9 cellular contexts compared by ENCODE assay signal in genomic region chr12:50402270-50403000, GRCh38.
DNase-seq lines count a peak whose midpoint lies in the region; ATAC-seq and TF ChIP-seq lines count a peak whose summit lies in the region.
"Had no signal": no experiment of that assay in that cellular context is flagged by ENCODE, and none has a peak within 500 bp of the region (broad histone marks: within the 10 kb centered on the region; RNA-seq: fewer than 3 reads in every experiment).

No MANE protein-coding gene starts in this region.

- in situ Hi-C loops in brain microvascular endothelial cell (cut with HindIII; ENCODE audit: low pct_ligation_motif_present, low sequenced_read_pairs), result no loop called here

- peak overlapping the region; percentile 97 for H3K4me3 ChIP-seq in HUES48 (ENCODE audit: low read depth, low read length)
- H3K4me3 ChIP-seq in brain microvascular endothelial cell (ENCODE audit: low read depth, low read length), result peak overlapping the region; percentile 78

- peak overlapping the region; percentile 96 for H3K27ac ChIP-seq in 22Rv1
- peak overlapping the region; percentile 97 for H3K27ac ChIP-seq in HUES48 (ENCODE audit: low read depth, low read length)
- H3K27ac ChIP-seq in brain microvascular endothelial cell, result peak overlapping the region; percentile 74

- peaks cover 12% of the 10 kb centered on the region for H3K4me1 ChIP-seq in HUES48 (ENCODE audit: control insufficient read depth, insufficient read depth, low read length)

- H3K36me3 ChIP-seq in HUES48 (ENCODE audit: control insufficient read depth, insufficient read depth, low read length) (peaks cover 5% of the 10 kb centered on the region; the same call in 1 of the 2 replicates), brain microvascular endothelial cell (replicated peaks) (no peaks in the 10 kb centered on the region)

- peaks cover 2% of the 10 kb centered on the region for H3K27me3 Mint-ChIP-seq in memory B cell

- H3K4me1 Mint-ChIP-seq in memory B cell, result peaks cover 13% of the 10 kb centered on the region

- no peaks in the 10 kb centered on the region for H3K9me3 ChIP-seq in HUES48 (ENCODE audit: control insufficient read depth, insufficient read depth, low read length)

- no peak for ATAC-seq in memory B cell (ENCODE audit: low read depth)

- peaks cover 2% of the 10 kb centered on the region for H3K9me3 Mint-ChIP-seq in memory B cell

- no peaks in the 10 kb centered on the region for H3K27me3 ChIP-seq in HUES48 (ENCODE audit: control insufficient read depth, insufficient read depth, low read length)
- H3K27me3 ChIP-seq in brain microvascular endothelial cell (replicated peaks), result no peaks in the 10 kb centered on the region

- H3K4me3 Mint-ChIP-seq in memory B cell, result peak overlapping the region; percentile 60

- DNase-seq in brain microvascular endothelial cell, result no peak
- DNase-seq in memory B cell (ENCODE audit: low spot score in 2 of 2), result no peak
- DNase-seq in NCI-H2081 treated with DMSO at 0.1 percent for 48 hours (lab: John Stamatoyannopoulos, UW), result no peak
- no peak for DNase-seq in NCI-H146 (lab: John Stamatoyannopoulos, UW)
- DNase-seq in stimulated activated naive CD4-positive, alpha-beta T cell treated with Interleukin-2 at 50 U/mL for 16 hours (lab: John Stamatoyannopoulos, UW), result no peak
- no peak for DNase-seq in EL
- DNase-seq: SHP77 had no signal

- peaks cover 5% of the 10 kb centered on the region for H3K36me3 Mint-ChIP-seq in memory B cell

- peak overlapping the region; percentile 23 for H3K27ac Mint-ChIP-seq in memory B cell

- TF ChIP-seq CTCF in 22Rv1 (IDR thresholded peaks at IDR 0.05) (no peak), brain microvascular endothelial cell (IDR thresholded peaks at IDR 0.05; ENCODE audit: low read depth, low read length, missing control alignments) (no peak)

- H3K9ac ChIP-seq in HUES48 (ENCODE audit: low read depth, low read length), result peak overlapping the region; percentile 88; the same call in 1 of the 2 replicates
